17 cellular contexts compared by ENCODE assay signal in genomic region chr11:121274332-121274991, GRCh38. TPM values are rescaled to one million over a fixed set of nuclear protein-coding genes. Genes with fewer than 3 reads are reported as not detected.
A peak's percentile ranks its signal among the peaks of the same experiment; 100 is the strongest.
DNase-seq lines count a peak whose midpoint lies in the region; ATAC-seq and TF ChIP-seq lines count a peak whose summit lies in the region.
"Had no signal": no experiment of that assay in that cellular context is flagged by ENCODE, and none has a peak within 500 bp of the region (broad histone marks: within the 10 kb centered on the region; RNA-seq: fewer than 3 reads in every experiment).

No MANE protein-coding gene starts in this region.

- DNase-seq in DMS53 (lab: John Stamatoyannopoulos, UW) = peak; percentile 47
- peak; percentile 7 for DNase-seq in ELR (ENCODE audit: low read depth)
- DNase-seq in PC-3 = peak; percentile 86
- DNase-seq in epithelial cell of prostate (ENCODE audit: low read depth, low spot score) = no peak
- no peak for DNase-seq in dermis blood vessel endothelial cell
- no peak for DNase-seq in H4 (ENCODE audit: low spot score)
- DNase-seq: Calu3; CD8-positive, alpha-beta T cell; GDM1; H7; HFFc6 had no signal

- peak overlapping the region; percentile 70 for H3K4me2 ChIP-seq in PC-3 (ENCODE audit: low read length)
- H3K4me2 ChIP-seq: BLaER1 treated with 17β-estradiol and CSF1 and Interleukin-3, amounts not matched to agents 10 nM and 100 nM; GM23338 had no signal

- H2AFZ ChIP-seq in PC-3 (ENCODE audit: low read length) = no peak overlapping the region
- H2AFZ ChIP-seq: GM23338 had no signal

- H3F3A ChIP-seq in PC-3 (ENCODE audit: low read length, unreplicated experiment) = no peaks in the 10 kb centered on the region

- no peak overlapping the region for H3K9ac ChIP-seq in PC-3 (ENCODE audit: low read length)
- H3K9ac ChIP-seq: BLaER1 treated with 17β-estradiol and CSF1 and Interleukin-3, amounts not matched to agents 10 nM and 100 nM had no signal

- H3K27ac ChIP-seq in PC-3 (ENCODE audit: low read length) = peak overlapping the region; percentile 59
- H3K27ac ChIP-seq in epithelial cell of prostate = peak overlapping the region; percentile 64
- H3K27ac ChIP-seq: BLaER1 treated with 17β-estradiol and CSF1 and Interleukin-3, amounts not matched to agents 10 nM and 100 nM had no signal

- no peaks in the 10 kb centered on the region for H3K36me3 ChIP-seq in PC-3 (ENCODE audit: low read depth, low read length)
- H3K36me3 ChIP-seq: BLaER1 treated with 17β-estradiol and CSF1 and Interleukin-3, amounts not matched to agents 10 nM and 100 nM had no signal

- H3K4me1 ChIP-seq in PC-3 (ENCODE audit: insufficient read depth, low read length) = peaks cover 15% of the 10 kb centered on the region
- H3K4me1 ChIP-seq: BLaER1 treated with 17β-estradiol and CSF1 and Interleukin-3, amounts not matched to agents 10 nM and 100 nM had no signal

- H3K4me3 ChIP-seq in PC-3 (ENCODE audit: low read length) = peak overlapping the region; percentile 21; the same call in 1 of the 2 replicates
- H3K4me3 ChIP-seq: BLaER1 treated with 17β-estradiol and CSF1 and Interleukin-3, amounts not matched to agents 10 nM and 100 nM; GM23338 had no signal

- no peaks in the 10 kb centered on the region for H3K9me3 ChIP-seq in PC-3 (ENCODE audit: low read length)

- no peaks in the 10 kb centered on the region for H3K79me2 ChIP-seq in PC-3 (ENCODE audit: low read length)

- no peaks in the 10 kb centered on the region for H4K20me1 ChIP-seq in PC-3 (ENCODE audit: low read length)
- H4K20me1 ChIP-seq: BLaER1 treated with 17β-estradiol and CSF1 and Interleukin-3, amounts not matched to agents 10 nM and 100 nM had no signal

- intact Hi-C loops in PC-3 (cut with micrococcal nuclease) = loop anchor here (2.0 kb wide), 1 partner anchor 16 kb away; no protein-coding TSS in a partner anchor

- no peak for TF ChIP-seq CTCF in PC-3 (conservative IDR thresholded peaks at IDR 0.05; ENCODE audit: low read depth, low read length)

- POLR2A ChIA-PET in PC-3 (lab: Charles Lee; ENCODE audit: unreplicated experiment) = interaction anchor here (0.6 kb wide), 1 partner anchor 970 kb away, joined by 8 read pairs; no protein-coding TSS in a partner anchor

- H3K27me3 ChIP-seq in PC-3 (ENCODE audit: low read length) = no peaks in the 10 kb centered on the region
- H3K27me3 ChIP-seq: BLaER1 treated with 17β-estradiol and CSF1 and Interleukin-3, amounts not matched to agents 10 nM and 100 nM had no signal

- peak; percentile 98 for ATAC-seq in PC-3
- ATAC-seq in GM18502 (IDR thresholded peaks at IDR 0.05; ENCODE audit: poor library complexity, unreplicated experiment) = no peak
- ATAC-seq in activated CD4-positive, CD25-positive, alpha-beta regulatory T cell treated with anti-CD3 and anti-CD28 coated beads, Interleukin-2, amount 50 U/mL, for 24 hours = no peak
- ATAC-seq: CD8-positive, alpha-beta T cell; GM23338; HCT116; HepG2 had no signal

- CTCF ChIA-PET in PC-3 (lab: Charles Lee) = no interaction called here

- BruUV-seq in PC-3 (replicated peaks; lab: Mats Ljungman, UMichigan) = no TSS peak

- H3K9me2 ChIP-seq in PC-3 (replicated peaks; ENCODE audit: low read length) = no peaks in the 10 kb centered on the region

RNA-seq across cellular contexts. Expression of gene SC5D, which starts 18.1 kb away (rescaled TPM):
- total RNA-seq in PC-3 (2014; rRNA removed) = 38.4 and 43.0 TPM in 2 replicates
- total RNA-seq in dermis blood vessel endothelial cell = 21.6 and 40.8 TPM in 2 replicates
- total RNA-seq in H4 (2014; rRNA removed; shearing (Covaris generic)) = 42.0 and 46.9 TPM in 2 replicates

Comparison
In these comparisons a context has a peak if more than half of its experiments do, and no peak if none do; other contexts are left out.
1. DNase-seq: peak in DMS53 (single experiment), ELR (single experiment) and PC-3 (single experiment); none in epithelial cell of prostate (single experiment), dermis blood vessel endothelial cell (single experiment) and H4 (single experiment).